ENCODE assay signal across 9 cellular contexts in genomic region chrX:108165349-108166111, GRCh38.
DNase-seq lines count a peak whose midpoint lies in the region; ATAC-seq lines count a peak whose summit lies in the region.
"Had no signal": no experiment of that assay in that cellular context is flagged by ENCODE, and none has a peak within 500 bp of the region (broad histone marks: within the 10 kb centered on the region; RNA-seq: fewer than 3 reads in every experiment).

No MANE protein-coding gene starts in this region.

- no peaks in the 10 kb centered on the region for H3K9me3 Mint-ChIP-seq in activated T-helper 1 cell treated with anti-CD3 and anti-CD28 coated beads, Interleukin-12 subunit alpha, Interleukin-12 subunit beta, Interleukin-2, Interleukin-4 antibody, amounts not matched to agents 30 ng/mL and 10 ng/mL and 1 ng/mL, durations not matched to agents 14 hours and 24 hours and 36 hours
- H3K9me3 Mint-ChIP-seq: dendritic cell treated with granulocyte-macrophage colony-stimulating factor and Interleukin-4, amounts not matched to agents 40 ng/mL and 50 ng/mL, for 4 days had no signal

- no peaks in the 10 kb centered on the region for H3K27me3 Mint-ChIP-seq in activated T-helper 1 cell treated with anti-CD3 and anti-CD28 coated beads, Interleukin-12 subunit alpha, Interleukin-12 subunit beta, Interleukin-2, Interleukin-4 antibody, amounts not matched to agents 30 ng/mL and 10 ng/mL and 1 ng/mL, durations not matched to agents 14 hours and 24 hours and 36 hours (ENCODE audit: insufficient read depth)
- H3K27me3 Mint-ChIP-seq: dendritic cell treated with granulocyte-macrophage colony-stimulating factor and Interleukin-4, amounts not matched to agents 40 ng/mL and 50 ng/mL, for 4 days had no signal

- intact Hi-C loops in activated T-helper 1 cell treated with anti-CD3 and anti-CD28 coated beads, Interleukin-12 subunit alpha, Interleukin-12 subunit beta, Interleukin-2, Interleukin-4 antibody, amounts not matched to agents 30 ng/mL and 10 ng/mL and 1 ng/mL, durations not matched to agents 14 hours and 24 hours and 36 hours (cut with micrococcal nuclease): no loop called here

- no peaks in the 10 kb centered on the region for H3K4me1 Mint-ChIP-seq in activated T-helper 1 cell treated with anti-CD3 and anti-CD28 coated beads, Interleukin-12 subunit alpha, Interleukin-12 subunit beta, Interleukin-2, Interleukin-4 antibody, amounts not matched to agents 30 ng/mL and 10 ng/mL and 1 ng/mL, durations not matched to agents 14 hours and 24 hours and 36 hours (ENCODE audit: low read depth)

- no peak overlapping the region for H3K27ac Mint-ChIP-seq in activated T-helper 1 cell treated with anti-CD3 and anti-CD28 coated beads, Interleukin-12 subunit alpha, Interleukin-12 subunit beta, Interleukin-2, Interleukin-4 antibody, amounts not matched to agents 30 ng/mL and 10 ng/mL and 1 ng/mL, durations not matched to agents 14 hours and 24 hours and 36 hours
- H3K27ac Mint-ChIP-seq: dendritic cell treated with granulocyte-macrophage colony-stimulating factor and Interleukin-4, amounts not matched to agents 40 ng/mL and 50 ng/mL, for 4 days had no signal

- ATAC-seq in HG03432 (IDR thresholded peaks at IDR 0.05; ENCODE audit: unreplicated experiment) (peak; percentile 43), HG03097 (IDR thresholded peaks at IDR 0.05; ENCODE audit: low FRiP score, unreplicated experiment) (no peak)

- H3K36me3 Mint-ChIP-seq in activated T-helper 1 cell treated with anti-CD3 and anti-CD28 coated beads, Interleukin-12 subunit alpha, Interleukin-12 subunit beta, Interleukin-2, Interleukin-4 antibody, amounts not matched to agents 30 ng/mL and 10 ng/mL and 1 ng/mL, durations not matched to agents 14 hours and 24 hours and 36 hours (ENCODE audit: low read depth): no peaks in the 10 kb centered on the region

- H3K4me3 Mint-ChIP-seq in activated T-helper 1 cell treated with anti-CD3 and anti-CD28 coated beads, Interleukin-12 subunit alpha, Interleukin-12 subunit beta, Interleukin-2, Interleukin-4 antibody, amounts not matched to agents 30 ng/mL and 10 ng/mL and 1 ng/mL, durations not matched to agents 14 hours and 24 hours and 36 hours: no peak overlapping the region
- H3K4me3 Mint-ChIP-seq: dendritic cell treated with granulocyte-macrophage colony-stimulating factor and Interleukin-4, amounts not matched to agents 40 ng/mL and 50 ng/mL, for 4 days had no signal

- DNase-seq in COLO668 (lab: John Stamatoyannopoulos, UW; ENCODE audit: unreplicated experiment): peak; percentile 1
- DNase-seq in SHP77 treated with DMSO at 0.1 percent for 48 hours (lab: John Stamatoyannopoulos, UW): peak; percentile 2
- peak; percentile 19 for DNase-seq in inferior parietal cortex (ENCODE audit: extremely low spot score)
- no peak for DNase-seq in stimulated activated CD4-positive, alpha-beta T cell treated with anti-CD3 and anti-CD28 coated beads, Interleukin-4, amount 100 ng/mL, for 24 hours
- no peak for DNase-seq in activated T-helper 1 cell treated with anti-CD3 and anti-CD28 coated beads, Interleukin-12 subunit alpha, Interleukin-12 subunit beta, Interleukin-2, Interleukin-4 antibody, amounts not matched to agents 30 ng/mL and 10 ng/mL and 1 ng/mL, durations not matched to agents 14 hours and 24 hours and 36 hours (ENCODE audit: low spot score)
- DNase-seq in dedifferentiated amniotic fluid mesenchymal stem cell (ENCODE audit: extremely low spot score): no peak

Comparison
In these comparisons a context has a peak if more than half of its experiments do, and no peak if none do; other contexts are left out.
1. DNase-seq: peak in COLO668 (single experiment), SHP77 treated with DMSO at 0.1 percent for 48 hours (single experiment) and inferior parietal cortex (single experiment); none in stimulated activated CD4-positive, alpha-beta T cell treated with anti-CD3 and anti-CD28 coated beads, Interleukin-4, amount 100 ng/mL, for 24 hours (single experiment), activated T-helper 1 cell treated with anti-CD3 and anti-CD28 coated beads, Interleukin-12 subunit alpha, Interleukin-12 subunit beta, Interleukin-2, Interleukin-4 antibody, amounts not matched to agents 30 ng/mL and 10 ng/mL and 1 ng/mL, durations not matched to agents 14 hours and 24 hours and 36 hours (single experiment) and dedifferentiated amniotic fluid mesenchymal stem cell (single experiment).